In the genomic region with DNA sequence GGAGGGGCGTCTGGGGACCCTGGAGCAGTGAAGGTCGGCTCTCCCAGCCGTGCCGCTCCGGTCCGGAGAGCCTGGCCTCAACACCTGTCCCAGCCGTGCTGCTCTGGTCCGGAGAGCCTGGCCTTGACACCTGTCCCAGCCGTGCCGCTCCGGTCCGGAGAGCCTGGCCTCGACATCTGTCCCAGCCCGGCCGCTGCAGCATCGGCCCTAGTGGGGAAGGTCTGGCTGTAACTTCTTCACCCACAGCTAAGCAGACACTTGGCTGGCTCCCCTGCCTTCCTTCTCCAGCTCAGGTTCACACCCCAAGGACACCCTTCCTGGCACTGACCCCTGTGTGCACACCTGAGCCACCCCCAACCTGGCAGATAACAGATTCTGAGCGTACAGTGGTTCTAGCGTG, we compare ENCODE assay signal across 24 cellular contexts. TPM values are rescaled to one million over a fixed set of nuclear protein-coding genes. Genes with fewer than 3 reads are reported as not detected.
"Had no signal": no experiment of that assay in that cellular context is flagged by ENCODE, and none has a peak within 500 bp of the region (broad histone marks: within the 10 kb centered on the region; RNA-seq: fewer than 3 reads in every experiment).

No MANE protein-coding gene starts in this region.

- H3K36me3 ChIP-seq: brain microvascular endothelial cell, thoracic aorta, vagina, WERI-Rb-1 had no signal

- DNase-seq: activated CD4-positive, alpha-beta T cell treated with anti-CD3 and anti-CD28 coated beads for 48 hours; activated CD4-positive, alpha-beta T cell treated with anti-CD3 and anti-CD28 coated beads, Interleukin-2, amount 50 U/mL, for 48 hours; activated CD8-positive, alpha-beta memory T cell treated with anti-CD3 and anti-CD28 coated beads for 24 hours; activated gamma-delta T cell; activated naive CD4-positive, alpha-beta T cell treated with anti-CD3 and anti-CD28 coated beads, Interleukin-2, amount 50 U/mL, for 16 hours; amniotic stem cell; brain microvascular endothelial cell; caudate nucleus; endodermal cell; foreskin fibroblast; hippocampal formation; left colon; natural killer cell; stimulated activated CD4-positive, alpha-beta T cell treated with anti-CD3 and anti-CD28 coated beads, Interleukin-2, amount 100 ng/mL, for 48 hours; T-helper 17 cell; T1000; trophoblast cell; WERI-Rb-1 had no signal

- H3K9me3 ChIP-seq: thoracic aorta, vagina had no signal

- H3K4me3 ChIP-seq: thoracic aorta, vagina had no signal

- H3K27ac ChIP-seq: brain microvascular endothelial cell, thoracic aorta, vagina, WERI-Rb-1 had no signal

- ATAC-seq: activated CD4-positive, CD25-positive, alpha-beta regulatory T cell treated with anti-CD3 and anti-CD28 coated beads, Interleukin-2, amount 50 U/mL, for 24 hours; esophagus mucosa; left colon; natural killer cell; T-helper 17 cell had no signal

RNA-seq across cellular contexts. Expression of a gene that starts 4.6 kb away (rescaled TPM):
- total RNA-seq: endodermal cell, left colon, natural killer cell, osteocyte, progenitor cell of endocrine pancreas, T-helper 17 cell, vagina had no signal
